14 cellular contexts compared by ENCODE assay signal in genomic region chr21:32702702-32703101, GRCh38. TPM values are rescaled to one million over a fixed set of nuclear protein-coding genes. Genes with fewer than 3 reads are reported as not detected.
A peak's percentile ranks its signal among the peaks of the same experiment; 100 is the strongest.
DNase-seq lines count a peak whose midpoint lies in the region; ATAC-seq, FAIRE-seq and TF ChIP-seq lines count a peak whose summit lies in the region.
"Had no signal": no experiment of that assay in that cellular context is flagged by ENCODE, and none has a peak within 500 bp of the region (broad histone marks: within the 10 kb centered on the region; RNA-seq: fewer than 3 reads in every experiment).

No MANE protein-coding gene starts in this region.

- H3K27ac ChIP-seq in RWPE2 (ENCODE audit: poor library complexity, severe bottlenecking) = peak overlapping the region; percentile 27
- H3K27ac ChIP-seq in right atrium auricular region = no peak overlapping the region
- H3K27ac ChIP-seq: tibial artery had no signal

- FAIRE-seq in GM19239 (lab: Jason Lieb, UNC) = no peak

- no peaks in the 10 kb centered on the region for H3K27me3 ChIP-seq in RWPE2 (ENCODE audit: insufficient read depth, poor library complexity, severe bottlenecking)
- H3K27me3 ChIP-seq in right atrium auricular region = no peaks in the 10 kb centered on the region
- H3K27me3 ChIP-seq: tibial artery had no signal

- H3K9me3 ChIP-seq in RWPE2 (ENCODE audit: severe bottlenecking) (no peaks in the 10 kb centered on the region), right atrium auricular region (no peaks in the 10 kb centered on the region)
- H3K9me3 ChIP-seq: tibial artery had no signal

- H3K4me3 ChIP-seq in GM12865 (ENCODE audit: low read depth, low read length) = no peak overlapping the region
- H3K4me3 ChIP-seq in RWPE2 (ENCODE audit: severe bottlenecking) = no peak overlapping the region
- no peak overlapping the region for H3K4me3 ChIP-seq in fibroblast of pulmonary artery (replicated peaks; ENCODE audit: low read depth, low read length)
- H3K4me3 ChIP-seq in right atrium auricular region = no peak overlapping the region
- H3K4me3 ChIP-seq: tibial artery had no signal

- TF ChIP-seq CTCF in GM12865 (IDR thresholded peaks at IDR 0.05; ENCODE audit: insufficient read depth, low read depth, low read length, missing control alignments) = no peak
- TF ChIP-seq CTCF in RWPE2 (IDR thresholded peaks at IDR 0.05; ENCODE audit: poor library complexity, severe bottlenecking) = no peak
- TF ChIP-seq CTCF in fibroblast of pulmonary artery (IDR thresholded peaks at IDR 0.05; ENCODE audit: low read length, missing control alignments) = no peak
- no peak for TF ChIP-seq CTCF in right atrium auricular region (IDR thresholded peaks at IDR 0.05)

- peak; percentile 88 for ATAC-seq in RWPE2 (ENCODE audit: low read depth)
- ATAC-seq in HG03342 (IDR thresholded peaks at IDR 0.05; ENCODE audit: unreplicated experiment) = no peak

- DNase-seq in AG08395 (ENCODE audit: low spot score) (peak; percentile 50), GM12865 (ENCODE audit: low read depth) (peak; percentile 4), RWPE2 (ENCODE audit: low spot score) (no peak), fibroblast of pulmonary artery (ENCODE audit: low read depth) (peak; percentile 83), NCI-H187 (lab: John Stamatoyannopoulos, UW) (no peak), right atrium auricular region (ENCODE audit: low spot score) (no peak), GM19239 (ENCODE audit: insufficient read length, low spot score) (no peak)
- DNase-seq: activated effector memory CD4-positive, alpha-beta T cell treated with anti-CD3 and anti-CD28 coated beads, Interleukin-2, amount 50 U/mL, for 16 hours; COR-L47; head of caudate nucleus; NCI-H2107; right cardiac atrium; tibial artery had no signal

- H3K36me3 ChIP-seq in RWPE2 (ENCODE audit: low read depth) (no peaks in the 10 kb centered on the region), right atrium auricular region (no peaks in the 10 kb centered on the region)

- H3K4me1 ChIP-seq in RWPE2 (ENCODE audit: insufficient read depth, poor library complexity, severe bottlenecking) (no peaks in the 10 kb centered on the region), right atrium auricular region (no peaks in the 10 kb centered on the region)

RNA-seq across cellular contexts. Expression of gene SYNJ1, which starts 25.1 kb away (rescaled TPM):
- 1 to 10 TPM; 7.8 to 7.9 TPM for total RNA-seq in right atrium auricular region

Comparison
In these comparisons a context has a peak if more than half of its experiments do, and no peak if none do; other contexts are left out.
1. DNase-seq: peak in AG08395 (single experiment), GM12865 (single experiment) and fibroblast of pulmonary artery (single experiment); none in RWPE2 (single experiment), NCI-H187 (0 of 2), right atrium auricular region (single experiment) and GM19239 (single experiment).